Comparison of ENCODE assay signal across 1 cellular context in genomic region chr9:109450346-109450745, GRCh38.
TF ChIP-seq lines count a peak whose summit lies in the region.

No MANE protein-coding gene starts in this region.

TF ChIP-seq in IMR-90, 13 proteins besides CTCF, POLR2A, EP300 and RAD21:
- TF ChIP-seq MXI1 (IDR thresholded peaks at IDR 0.05; ENCODE audit: borderline replicate concordance, low read depth, low read length) (no peak), BHLHE40 (IDR thresholded peaks at IDR 0.05; ENCODE audit: low read depth, low read length) (no peak), USF2 (IDR thresholded peaks at IDR 0.05; ENCODE audit: low read depth, low read length) (no peak), CEBPB (IDR thresholded peaks at IDR 0.05; ENCODE audit: low read depth, low read length) (no peak), MAFK (IDR thresholded peaks at IDR 0.05; ENCODE audit: low read depth, low read length) (no peak), MAZ (IDR thresholded peaks at IDR 0.05; ENCODE audit: borderline replicate concordance, low read depth, low read length) (no peak), RFX5 (IDR thresholded peaks at IDR 0.05; ENCODE audit: low read depth, low read length) (no peak), RCOR1 (IDR thresholded peaks at IDR 0.05; ENCODE audit: insufficient replicate concordance, low read length) (no peak)
